ENCODE assay signal across 14 cellular contexts in the genomic region with DNA sequence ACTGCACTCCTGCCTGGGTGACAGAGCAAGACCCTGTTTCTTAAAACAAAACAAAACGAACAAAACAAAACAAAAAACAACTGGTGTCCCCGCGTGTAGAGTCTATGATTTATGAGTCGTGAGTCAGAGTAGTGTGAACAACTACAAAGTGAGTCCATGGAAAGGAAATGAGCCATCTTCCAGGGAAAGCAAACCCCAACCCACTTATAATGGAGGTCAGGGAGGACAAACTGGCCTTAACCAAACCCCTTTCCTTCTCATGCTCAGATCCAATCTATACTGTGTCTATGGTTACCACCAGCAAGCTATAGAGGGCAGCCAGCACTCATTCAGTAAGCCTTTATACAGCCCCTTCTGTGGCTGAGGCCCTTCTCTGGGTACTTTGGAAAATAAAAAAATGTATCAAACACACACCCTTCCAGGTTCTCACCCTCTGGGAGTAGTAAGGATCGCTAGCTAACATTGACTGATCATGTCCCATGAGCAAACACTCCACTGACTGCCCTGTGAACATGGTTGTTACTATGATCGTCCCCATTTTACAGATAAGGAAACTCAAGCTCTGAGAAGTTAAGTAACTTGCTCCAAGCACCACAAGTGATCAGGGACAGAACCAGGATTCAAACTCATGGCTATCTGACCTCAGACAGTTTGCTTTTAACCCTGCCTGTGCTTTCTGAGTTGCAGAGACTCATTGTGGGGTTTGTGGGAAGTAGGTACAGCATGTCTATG. TPM values are rescaled to one million over a fixed set of nuclear protein-coding genes. Genes with fewer than 3 reads are reported as not detected.
DNase-seq lines count a peak whose midpoint lies in the region; ATAC-seq and TF ChIP-seq lines count a peak whose summit lies in the region.
"Had no signal": no experiment of that assay in that cellular context is flagged by ENCODE, and none has a peak within 500 bp of the region (broad histone marks: within the 10 kb centered on the region; RNA-seq: fewer than 3 reads in every experiment).

No MANE protein-coding gene starts in this region.

- ATAC-seq in PC-3 (peak; percentile 80), gastrocnemius medialis (no peak), upper lobe of right lung (no peak)
- ATAC-seq: CD8-positive, alpha-beta T cell; right cardiac atrium had no signal

- in situ Hi-C loops in gastrocnemius medialis (cut with MboI; ENCODE audit: low sequenced_read_pairs in 4 of 4) = no loop called here

- H3K4me1 ChIP-seq in PC-3 (ENCODE audit: insufficient read depth, low read length) (0 out of 2 replicates have a peak, but pooled peaks cover 8% of the 10 kb centered on the region), colonic mucosa (no peaks in the 10 kb centered on the region), gastrocnemius medialis (no peaks in the 10 kb centered on the region), upper lobe of right lung (peaks cover 3% of the 10 kb centered on the region)
- H3K4me1 ChIP-seq: esophagus squamous epithelium had no signal

- H3K9ac ChIP-seq in PC-3 (ENCODE audit: low read length) (no peak overlapping the region), colonic mucosa (ENCODE audit: low read depth in 2 of 2, low read length in 2 of 2) (no peak overlapping the region)
- H3K9ac ChIP-seq: KMS-11 had no signal

- intact Hi-C loops in PC-3 (cut with micrococcal nuclease) (no loop called here), colonic mucosa (cut with DNase I) (no loop called here), gastrocnemius medialis (cut with DNase I; ENCODE audit: low total_unique reads) (no loop called here), upper lobe of right lung (cut with DNase I) (no loop called here)

- no peak for TF ChIP-seq POLR2A in gastrocnemius medialis (IDR thresholded peaks at IDR 0.05)

- H3K79me2 ChIP-seq in PC-3 (ENCODE audit: low read length) = no peaks in the 10 kb centered on the region

- TF ChIP-seq CTCF in PC-3 (conservative IDR thresholded peaks at IDR 0.05; ENCODE audit: low read depth, low read length) = no peak
- no peak for TF ChIP-seq CTCF in colonic mucosa (IDR thresholded peaks at IDR 0.05)
- TF ChIP-seq CTCF in gastrocnemius medialis (IDR thresholded peaks at IDR 0.05 in 4 of 5, conservative IDR thresholded peaks at IDR 0.05 in 1 of 5) = no peak
- TF ChIP-seq CTCF in upper lobe of right lung (IDR thresholded peaks at IDR 0.05) = no peak

- POLR2A ChIA-PET in PC-3 (lab: Charles Lee; ENCODE audit: unreplicated experiment) = no interaction called here

- DNase-seq in ELR (ENCODE audit: low read depth) = peak; percentile 95
- peak; percentile 63 for DNase-seq in PC-3
- DNase-seq in epithelial cell of prostate (ENCODE audit: low read depth, low spot score) = peak; percentile 22
- peak; percentile 23 for DNase-seq in non-pigmented ciliary epithelial cell (ENCODE audit: low read depth)
- no peak for DNase-seq in colonic mucosa
- no peak for DNase-seq in gastrocnemius medialis
- no peak for DNase-seq in AML-193 (lab: John Stamatoyannopoulos, UW)
- DNase-seq in upper lobe of right lung = no peak
- DNase-seq: activated CD4-positive, alpha-beta memory T cell treated with anti-CD3 and anti-CD28 coated beads, Interleukin-2, amount 10 ng/mL, durations not matched to agents 7 days and 5 days; CD8-positive, alpha-beta T cell; esophagus squamous epithelium; NCI-H2227 treated with DMSO at 0.1 percent for 48 hours had no signal

- H3K4me3 ChIP-seq in PC-3 (ENCODE audit: low read length) (no peak overlapping the region), colonic mucosa (no peak overlapping the region), gastrocnemius medialis (no peak overlapping the region), upper lobe of right lung (no peak overlapping the region)
- H3K4me3 ChIP-seq: esophagus squamous epithelium had no signal

- H3F3A ChIP-seq in PC-3 (ENCODE audit: low read length, unreplicated experiment) = no peaks in the 10 kb centered on the region

- H3K9me3 ChIP-seq in PC-3 (ENCODE audit: low read length) (no peaks in the 10 kb centered on the region), colonic mucosa (no peaks in the 10 kb centered on the region), gastrocnemius medialis (no peaks in the 10 kb centered on the region), upper lobe of right lung (no peaks in the 10 kb centered on the region)
- H3K9me3 ChIP-seq: esophagus squamous epithelium had no signal

- H4K20me1 ChIP-seq in PC-3 (ENCODE audit: low read length) = no peaks in the 10 kb centered on the region

- BruUV-seq in PC-3 (replicated peaks; lab: Mats Ljungman, UMichigan) = no TSS peak

- CTCF ChIA-PET in PC-3 (lab: Charles Lee) = no interaction called here

- peaks cover 11% of the 10 kb centered on the region; the same call in 1 of the 2 replicates for H3K27me3 ChIP-seq in PC-3 (ENCODE audit: low read length)
- H3K27me3 ChIP-seq in colonic mucosa = no peaks in the 10 kb centered on the region
- H3K27me3 ChIP-seq in gastrocnemius medialis = no peaks in the 10 kb centered on the region
- H3K27me3 ChIP-seq in upper lobe of right lung = no peaks in the 10 kb centered on the region
- H3K27me3 ChIP-seq: esophagus squamous epithelium had no signal

- no peak overlapping the region for H2AFZ ChIP-seq in PC-3 (ENCODE audit: low read length)

- peak overlapping the region; percentile 30; the same call in 1 of the 2 replicates for H3K4me2 ChIP-seq in PC-3 (ENCODE audit: low read length)
- H3K4me2 ChIP-seq: KMS-11 had no signal

- no peaks in the 10 kb centered on the region for H3K9me2 ChIP-seq in PC-3 (replicated peaks; ENCODE audit: low read length)

- H3K27ac ChIP-seq in PC-3 (ENCODE audit: low read length) = no peak overlapping the region
- H3K27ac ChIP-seq in epithelial cell of prostate = no peak overlapping the region
- no peak overlapping the region for H3K27ac ChIP-seq in colonic mucosa
- no peak overlapping the region for H3K27ac ChIP-seq in gastrocnemius medialis
- H3K27ac ChIP-seq in upper lobe of right lung = no peak overlapping the region
- H3K27ac ChIP-seq: esophagus squamous epithelium, KMS-11 had no signal

- H3K36me3 ChIP-seq in PC-3 (ENCODE audit: low read depth, low read length) (no peaks in the 10 kb centered on the region), colonic mucosa (no peaks in the 10 kb centered on the region), gastrocnemius medialis (no peaks in the 10 kb centered on the region), upper lobe of right lung (no peaks in the 10 kb centered on the region)
- H3K36me3 ChIP-seq: esophagus squamous epithelium had no signal

RNA-seq across cellular contexts. Expression of a gene that starts 24.7 kb away (rescaled TPM):
- total RNA-seq in PC-3 (2014; rRNA removed) (0.04 TPM in 1 of 2 replicates, not detected in the other), colonic mucosa (1 to 10 TPM; 1.9 to 4.7 TPM), gastrocnemius medialis (1 to 10 TPM in 3 of 4 donors, under 1 TPM in 1; 0.97 to 6.1 (median 5.1) TPM), upper lobe of right lung (55.2 TPM)
- total RNA-seq: activated CD4-positive, alpha-beta memory T cell treated with anti-CD3 and anti-CD28 coated beads, Interleukin-2, amount 10 ng/mL, durations not matched to agents 7 days and 5 days; CD8-positive, alpha-beta T cell had no signal

RNA-seq across cellular contexts. Expression of a gene that starts 54.9 kb away (rescaled TPM):
- total RNA-seq in PC-3 (2014; rRNA removed) (not detected in 2 replicates), colonic mucosa (not detected), gastrocnemius medialis (not detected), upper lobe of right lung (not detected)
- total RNA-seq: activated CD4-positive, alpha-beta memory T cell treated with anti-CD3 and anti-CD28 coated beads, Interleukin-2, amount 10 ng/mL, durations not matched to agents 7 days and 5 days; CD8-positive, alpha-beta T cell; esophagus squamous epithelium; right cardiac atrium had no signal

Comparison
In these comparisons a context has a peak if more than half of its experiments do, and no peak if none do; other contexts are left out.
1. DNase-seq: peak in ELR (single experiment), PC-3 (single experiment), epithelial cell of prostate (single experiment) and non-pigmented ciliary epithelial cell (single experiment); none in colonic mucosa (single experiment), gastrocnemius medialis (0 of 2), AML-193 (0 of 2) and upper lobe of right lung (single experiment).